In the genomic region with DNA sequence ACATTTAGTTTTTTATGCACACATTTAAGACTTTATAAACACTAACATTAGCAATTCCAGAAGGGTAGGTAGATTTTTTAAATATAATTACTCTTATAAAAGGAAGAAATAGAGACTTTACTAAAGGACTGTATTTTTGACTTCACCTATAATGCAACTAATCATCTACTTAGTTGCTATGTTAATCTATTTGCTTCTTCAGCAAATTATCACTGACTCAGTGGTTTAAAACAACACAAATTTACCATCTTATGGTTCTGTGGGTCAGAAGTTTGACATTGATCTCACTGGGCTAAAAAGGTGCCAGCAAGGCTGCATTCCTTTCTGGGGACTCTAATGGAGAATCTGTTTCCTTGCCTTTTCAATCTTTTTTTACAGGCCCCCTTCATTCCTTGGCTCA, we compare ENCODE assay signal across 29 cellular contexts.
"Had no signal": no experiment of that assay in that cellular context is flagged by ENCODE, and none has a peak within 500 bp of the region (broad histone marks: within the 10 kb centered on the region; RNA-seq: fewer than 3 reads in every experiment).

No MANE protein-coding gene starts in this region.

- H3K36me3 ChIP-seq: pancreas had no signal

- H3K4me3 Mint-ChIP-seq: immature natural killer cell; naive thymus-derived CD8-positive, alpha-beta T cell; nephron; neural crest cell; stimulated activated naive B cell treated with anti-CD40 and anti-IgM and Interleukin-4, amounts not matched to agents 10 μg/mL and 1 μg/mL and 100 μg/mL, for 72 hours had no signal

- H3K27me3 ChIP-seq: left lung, pancreas, right atrium auricular region, stomach, testis, thyroid gland, transverse colon, upper lobe of left lung, vagina had no signal

- H3K9me3 Mint-ChIP-seq: immature natural killer cell; nephron; neural crest cell; stimulated activated naive B cell treated with anti-CD40 and anti-IgM and Interleukin-4, amounts not matched to agents 10 μg/mL and 1 μg/mL and 100 μg/mL, for 72 hours had no signal

- H3K27me3 Mint-ChIP-seq: naive thymus-derived CD8-positive, alpha-beta T cell; stimulated activated naive B cell treated with anti-CD40 and anti-IgM and Interleukin-4, amounts not matched to agents 10 μg/mL and 1 μg/mL and 100 μg/mL, for 72 hours had no signal

- H3K4me1 ChIP-seq: lower lobe of right lung, right atrium auricular region, testis, thyroid gland, transverse colon, upper lobe of left lung had no signal

- H3K9me3 ChIP-seq: left lung, lower lobe of right lung, pancreas, right atrium auricular region, stomach, testis, thyroid gland, transverse colon, upper lobe of left lung, vagina had no signal

- FAIRE-seq: islet of Langerhans, kidney, pancreas had no signal

- H3K4me1 Mint-ChIP-seq: neural crest cell had no signal

- H3K4me3 ChIP-seq: left lung, lower lobe of right lung, pancreas, right atrium auricular region, skin epidermis, stomach, testis, thyroid gland, transverse colon, upper lobe of left lung, vagina had no signal

- DNase-seq: hypothalamus; immature natural killer cell; kidney; left colon; left lung; lower lobe of right lung; mammary epithelial cell; mesenchymal stem cell; naive thymus-derived CD8-positive, alpha-beta T cell; nucleus accumbens; pancreas; stimulated activated CD4-positive, alpha-beta T cell treated with anti-CD3 and anti-CD28 coated beads, Interleukin-12 subunit alpha, Interleukin-12 subunit beta, amount 100 ng/mL, for 4 hours; stimulated activated CD4-positive, alpha-beta T cell treated with anti-CD3 and anti-CD28 coated beads, Interleukin-15, amount 100 ng/mL, for 24 hours; stimulated activated CD4-positive, alpha-beta T cell treated with anti-CD3 and anti-CD28 coated beads, Interleukin-2, amount 100 ng/mL, for 24 hours; stimulated activated CD4-positive, alpha-beta T cell treated with anti-CD3 and anti-CD28 coated beads, Interleukin-4, amount 100 ng/mL, for 1 hour; stimulated activated naive B cell treated with anti-CD40 and anti-IgM and Interleukin-4, amounts not matched to agents 10 μg/mL and 1 μg/mL and 100 μg/mL, for 72 hours; stimulated activated naive CD8-positive, alpha-beta T cell treated with anti-CD3 and anti-CD28 coated beads, Interleukin-15, Interleukin-2, amounts not matched to agents 100 U/mL and 50 U/mL, for 24 hours; stomach; testis; thyroid gland; transverse colon; upper lobe of left lung had no signal

- H3K27ac Mint-ChIP-seq: naive thymus-derived CD8-positive, alpha-beta T cell; nephron; stimulated activated naive B cell treated with anti-CD40 and anti-IgM and Interleukin-4, amounts not matched to agents 10 μg/mL and 1 μg/mL and 100 μg/mL, for 72 hours had no signal

- H3K27ac ChIP-seq: left lung, lower lobe of right lung, pancreas, right atrium auricular region, skin epidermis, stomach, testis, thyroid gland, transverse colon, upper lobe of left lung, vagina had no signal

- ATAC-seq: left colon; left lung; lower lobe of right lung; naive thymus-derived CD8-positive, alpha-beta T cell; pancreas; sciatic nerve; stimulated activated naive B cell treated with anti-CD40 and anti-IgM and Interleukin-4, amounts not matched to agents 10 μg/mL and 1 μg/mL and 100 μg/mL, for 72 hours; stimulated activated naive CD8-positive, alpha-beta T cell treated with anti-CD3 and anti-CD28 coated beads, Interleukin-15, Interleukin-2, amounts not matched to agents 100 U/mL and 50 U/mL, for 24 hours had no signal
